ENCODE assay signal across 8 cellular contexts in the genomic region with DNA sequence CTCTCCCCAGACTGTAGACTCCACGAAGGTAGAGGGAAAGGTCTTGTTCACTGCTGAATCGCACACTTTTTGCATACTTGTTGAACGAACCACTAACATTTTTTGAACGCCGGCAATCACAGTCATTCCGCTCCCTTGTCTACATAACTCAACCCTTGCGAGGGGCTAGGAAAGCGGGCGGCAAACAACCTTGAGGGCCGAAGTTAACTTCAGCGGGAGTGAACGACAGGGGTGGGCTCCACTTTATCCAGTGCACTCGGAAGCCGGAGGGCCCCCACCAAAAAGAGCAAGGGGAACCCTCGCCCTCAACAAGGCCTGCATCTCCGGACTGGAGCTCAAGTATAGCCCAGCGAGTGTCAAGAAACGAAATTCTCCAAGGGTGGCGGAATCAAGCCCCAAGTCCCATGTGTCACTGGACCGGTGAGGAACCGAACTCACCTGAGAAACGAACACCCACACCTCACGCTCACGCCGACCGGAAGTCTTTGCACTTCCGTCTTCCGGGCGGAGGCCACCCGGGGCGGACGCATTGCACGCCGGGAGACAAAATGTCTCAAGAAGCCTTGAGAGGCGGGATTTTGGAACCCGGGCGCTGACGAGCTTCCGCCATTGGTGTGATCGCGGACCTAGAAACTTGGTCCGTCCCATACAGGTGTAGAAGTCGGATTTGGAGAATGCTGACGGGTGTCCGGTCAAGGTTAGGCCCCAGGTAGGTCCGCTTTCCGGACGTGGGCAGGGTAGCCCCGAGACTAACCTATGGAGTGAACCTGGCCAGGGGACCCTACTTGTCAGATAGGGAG. TPM values are rescaled to one million over a fixed set of nuclear protein-coding genes. Genes with fewer than 3 reads are reported as not detected.
A peak's percentile ranks its signal among the peaks of the same experiment; 100 is the strongest.
DNase-seq lines count a peak whose midpoint lies in the region; ATAC-seq and TF ChIP-seq lines count a peak whose summit lies in the region.

A gene (minus strand): TSS at position 484 of the 800 bp plus-strand sequence. CDS start 1,644 bp downstream, outside the sequence.

- H3K36me3 Mint-ChIP-seq in activated T-helper 1 cell treated with anti-CD3 and anti-CD28 coated beads, Interleukin-12 subunit alpha, Interleukin-12 subunit beta, Interleukin-2, Interleukin-4 antibody, amounts not matched to agents 30 ng/mL and 10 ng/mL and 1 ng/mL, durations not matched to agents 14 hours and 24 hours and 36 hours (ENCODE audit: low read depth) = peaks cover 35% of the 10 kb centered on the region
- H3K36me3 Mint-ChIP-seq in naive thymus-derived CD8-positive, alpha-beta T cell = peaks cover 14 to 38% (median 21%) of the 10 kb centered on the region in 3 donors
- peaks cover 31 to 48% of the 10 kb centered on the region in 2 donors for H3K36me3 Mint-ChIP-seq in stimulated activated naive B cell treated with anti-CD40 and anti-IgM and Interleukin-4, amounts not matched to agents 10 μg/mL and 1 μg/mL and 100 μg/mL, for 72 hours

- TF ChIP-seq CTCF in fibroblast of mammary gland (conservative IDR thresholded peaks at IDR 0.05; ENCODE audit: control insufficient read depth, insufficient read depth, low read depth, low read length) = no peak

- POLR2A ChIA-PET in naive thymus-derived CD8-positive, alpha-beta T cell (lab: Charles Lee) = interaction anchor here (0.7 to 4.4 kb wide), 9 partner anchors 9 to 1610 kb away, joined by 3 to 59 read pairs (median 3); a partner anchor contains a TSS

- H3K9me3 Mint-ChIP-seq in activated T-helper 1 cell treated with anti-CD3 and anti-CD28 coated beads, Interleukin-12 subunit alpha, Interleukin-12 subunit beta, Interleukin-2, Interleukin-4 antibody, amounts not matched to agents 30 ng/mL and 10 ng/mL and 1 ng/mL, durations not matched to agents 14 hours and 24 hours and 36 hours = no peaks in the 10 kb centered on the region
- H3K9me3 Mint-ChIP-seq in naive thymus-derived CD8-positive, alpha-beta T cell = no peaks in the 10 kb centered on the region
- H3K9me3 Mint-ChIP-seq in stimulated activated naive B cell treated with anti-CD40 and anti-IgM and Interleukin-4, amounts not matched to agents 10 μg/mL and 1 μg/mL and 100 μg/mL, for 72 hours = no peaks in the 10 kb centered on the region

- H3K4me3 ChIP-seq in fibroblast of mammary gland (ENCODE audit: control insufficient read depth, low read depth, low read length) = peak within 1 kb of the TSS; percentile 100

- H3K4me3 Mint-ChIP-seq in activated T-helper 1 cell treated with anti-CD3 and anti-CD28 coated beads, Interleukin-12 subunit alpha, Interleukin-12 subunit beta, Interleukin-2, Interleukin-4 antibody, amounts not matched to agents 30 ng/mL and 10 ng/mL and 1 ng/mL, durations not matched to agents 14 hours and 24 hours and 36 hours = peak within 1 kb of the TSS; percentile 98
- H3K4me3 Mint-ChIP-seq in naive thymus-derived CD8-positive, alpha-beta T cell = peak within 1 kb of the TSS; percentile 82 to 98 (median 97)
- peak within 1 kb of the TSS; percentile 88 to 96 for H3K4me3 Mint-ChIP-seq in stimulated activated naive B cell treated with anti-CD40 and anti-IgM and Interleukin-4, amounts not matched to agents 10 μg/mL and 1 μg/mL and 100 μg/mL, for 72 hours

- H3K27me3 Mint-ChIP-seq in activated T-helper 1 cell treated with anti-CD3 and anti-CD28 coated beads, Interleukin-12 subunit alpha, Interleukin-12 subunit beta, Interleukin-2, Interleukin-4 antibody, amounts not matched to agents 30 ng/mL and 10 ng/mL and 1 ng/mL, durations not matched to agents 14 hours and 24 hours and 36 hours (ENCODE audit: insufficient read depth) = no peaks in the 10 kb centered on the region
- H3K27me3 Mint-ChIP-seq in naive thymus-derived CD8-positive, alpha-beta T cell = no peaks in the 10 kb centered on the region
- no peaks in the 10 kb centered on the region for H3K27me3 Mint-ChIP-seq in stimulated activated naive B cell treated with anti-CD40 and anti-IgM and Interleukin-4, amounts not matched to agents 10 μg/mL and 1 μg/mL and 100 μg/mL, for 72 hours

- peaks cover 57% of the 10 kb centered on the region for H3K4me1 Mint-ChIP-seq in activated T-helper 1 cell treated with anti-CD3 and anti-CD28 coated beads, Interleukin-12 subunit alpha, Interleukin-12 subunit beta, Interleukin-2, Interleukin-4 antibody, amounts not matched to agents 30 ng/mL and 10 ng/mL and 1 ng/mL, durations not matched to agents 14 hours and 24 hours and 36 hours (ENCODE audit: low read depth)
- peaks cover 26 to 67% (median 62%) of the 10 kb centered on the region in 4 donors for H3K4me1 Mint-ChIP-seq in naive thymus-derived CD8-positive, alpha-beta T cell
- H3K4me1 Mint-ChIP-seq in stimulated activated naive B cell treated with anti-CD40 and anti-IgM and Interleukin-4, amounts not matched to agents 10 μg/mL and 1 μg/mL and 100 μg/mL, for 72 hours = peaks cover 27 to 28% of the 10 kb centered on the region in 2 donors

- DNase-seq in DMS79 (lab: John Stamatoyannopoulos, UW) = peak; percentile 56
- DNase-seq in KG1 (lab: John Stamatoyannopoulos, UW) = peak; percentile 88
- DNase-seq in RPMI7951 (ENCODE audit: low read depth) = peak; percentile 81
- DNase-seq in activated T-helper 1 cell treated with anti-CD3 and anti-CD28 coated beads, Interleukin-12 subunit alpha, Interleukin-12 subunit beta, Interleukin-2, Interleukin-4 antibody, amounts not matched to agents 30 ng/mL and 10 ng/mL and 1 ng/mL, durations not matched to agents 14 hours and 24 hours and 36 hours (ENCODE audit: low spot score) = peak; percentile 86
- DNase-seq in fibroblast of mammary gland (ENCODE audit: low read depth) = peak; percentile 80
- DNase-seq in naive thymus-derived CD8-positive, alpha-beta T cell = peak; percentile 74 to 93 (median 86)
- peak; percentile 87 for DNase-seq in stimulated activated naive B cell treated with anti-CD40 and anti-IgM and Interleukin-4, amounts not matched to agents 10 μg/mL and 1 μg/mL and 100 μg/mL, for 72 hours

- intact Hi-C loops in activated T-helper 1 cell treated with anti-CD3 and anti-CD28 coated beads, Interleukin-12 subunit alpha, Interleukin-12 subunit beta, Interleukin-2, Interleukin-4 antibody, amounts not matched to agents 30 ng/mL and 10 ng/mL and 1 ng/mL, durations not matched to agents 14 hours and 24 hours and 36 hours (cut with micrococcal nuclease) = loop anchor here (1.0 to 2.0 kb wide), 7 partner anchors 38 to 1371 kb away; a partner anchor contains a TSS

- ATAC-seq in GM21717 (IDR thresholded peaks at IDR 0.05; ENCODE audit: unreplicated experiment) = peak; percentile 98
- ATAC-seq in naive thymus-derived CD8-positive, alpha-beta T cell = peak; percentile 92 to 94
- ATAC-seq in stimulated activated naive B cell treated with anti-CD40 and anti-IgM and Interleukin-4, amounts not matched to agents 10 μg/mL and 1 μg/mL and 100 μg/mL, for 72 hours (replicated peaks) = peak; percentile 97 to 98

- peak within 1 kb of the TSS; percentile 93 for H3K27ac Mint-ChIP-seq in activated T-helper 1 cell treated with anti-CD3 and anti-CD28 coated beads, Interleukin-12 subunit alpha, Interleukin-12 subunit beta, Interleukin-2, Interleukin-4 antibody, amounts not matched to agents 30 ng/mL and 10 ng/mL and 1 ng/mL, durations not matched to agents 14 hours and 24 hours and 36 hours
- peak within 1 kb of the TSS; percentile 92 to 99 (median 98) for H3K27ac Mint-ChIP-seq in naive thymus-derived CD8-positive, alpha-beta T cell
- peak within 1 kb of the TSS; percentile 98 for H3K27ac Mint-ChIP-seq in stimulated activated naive B cell treated with anti-CD40 and anti-IgM and Interleukin-4, amounts not matched to agents 10 μg/mL and 1 μg/mL and 100 μg/mL, for 72 hours

RNA-seq across cellular contexts. Expression of the gene that starts here (rescaled TPM):
- 5.9 and 9.7 TPM in 2 replicates for total RNA-seq in RPMI7951 (2014; rRNA removed; shearing (Covaris generic))
- 31.3 and 33.6 TPM in 2 replicates for total RNA-seq in activated T-helper 1 cell treated with anti-CD3 and anti-CD28 coated beads, Interleukin-12 subunit alpha, Interleukin-12 subunit beta, Interleukin-2, Interleukin-4 antibody, amounts not matched to agents 30 ng/mL and 10 ng/mL and 1 ng/mL, durations not matched to agents 14 hours and 24 hours and 36 hours
- 10 to 100 TPM; 26.2 to 32.4 TPM for total RNA-seq in naive thymus-derived CD8-positive, alpha-beta T cell
- polyA plus RNA-seq in naive thymus-derived CD8-positive, alpha-beta T cell = 10 to 100 TPM; 29.3 to 38.8 (median 31.2) TPM

Comparison
In these comparisons a context has a peak if more than half of its experiments do, and no peak if none do; other contexts are left out.
1. Peak in every context shown above with its lines: DNase-seq, ATAC-seq and H3K4me3 ChIP-seq.